In genomic region chr5:1404062-1404461, GRCh38 we compare ENCODE assay signal across 24 cellular contexts. TPM values are rescaled to one million over a fixed set of nuclear protein-coding genes. Genes with fewer than 3 reads are reported as not detected.
"Had no signal": no experiment of that assay in that cellular context is flagged by ENCODE, and none has a peak within 500 bp of the region (broad histone marks: within the 10 kb centered on the region; RNA-seq: fewer than 3 reads in every experiment).

No MANE protein-coding gene starts in this region.

- H3K27me3 ChIP-seq: body of pancreas, neural progenitor cell, ovary had no signal

- DNase-seq: activated CD4-positive, alpha-beta T cell treated with anti-CD3 and anti-CD28 coated beads for 1 hour; activated CD8-positive, alpha-beta memory T cell treated with anti-CD3 and anti-CD28 coated beads for 24 hours; activated CD8-positive, alpha-beta memory T cell treated with anti-CD3 and anti-CD28 coated beads, Interleukin-2, amount 50 U/mL, for 48 hours; activated gamma-delta T cell treated with Interleukin-2 at 50 U/mL for 16 hours; activated naive CD8-positive, alpha-beta T cell treated with anti-CD3 and anti-CD28 coated beads for 36 hours; amygdala; caudate nucleus; endodermal cell; foreskin fibroblast; hippocampal formation; naive B cell; ovary; stimulated activated CD4-positive, alpha-beta T cell treated with anti-CD3 and anti-CD28 coated beads, Interleukin-12 subunit alpha, Interleukin-12 subunit beta, amount 100 ng/mL, for 4 hours; stimulated activated CD4-positive, alpha-beta T cell treated with anti-CD3 and anti-CD28 coated beads, Interleukin-1b, Interleukin-23, amount 100 ng/mL, for 48 hours; stimulated activated CD8-positive, alpha-beta memory T cell treated with anti-CD3 and anti-CD28 coated beads, Interleukin-4, amount 100 ng/mL, for 48 hours; stimulated activated naive CD4-positive, alpha-beta T cell; T-helper 1 cell had no signal

- ATAC-seq: body of pancreas, mucosa of descending colon had no signal

- H3K36me3 ChIP-seq: neural progenitor cell, ovary had no signal

- H3K4me1 ChIP-seq: body of pancreas, neural progenitor cell had no signal

- H3K27ac ChIP-seq: body of pancreas, epithelial cell of prostate, neural progenitor cell, ovary, VCaP had no signal

- H3K9me3 ChIP-seq: body of pancreas, mucosa of descending colon had no signal

- H3K4me3 ChIP-seq: body of pancreas, mucosa of descending colon, neural progenitor cell, ovary had no signal

RNA-seq across cellular contexts. Expression of gene SLC6A3, which starts 41.2 kb away (rescaled TPM):
- total RNA-seq: activated naive CD8-positive, alpha-beta T cell treated with anti-CD3 and anti-CD28 coated beads for 36 hours; body of pancreas; glomerular endothelial cell; mucosa of descending colon; pulmonary artery endothelial cell had no signal
